ENCODE assay signal across 23 cellular contexts in genomic region chr10:26797340-26797739, GRCh38.
"Had no signal": no experiment of that assay in that cellular context is flagged by ENCODE, and none has a peak within 500 bp of the region (broad histone marks: within the 10 kb centered on the region; RNA-seq: fewer than 3 reads in every experiment).

No MANE protein-coding gene starts in this region.

- H3K4me3 ChIP-seq: esophagus muscularis mucosa, gastroesophageal sphincter, heart left ventricle, ovary, psoas muscle, tibial artery had no signal

- DNase-seq: activated CD4-positive, alpha-beta T cell treated with anti-CD3 and anti-CD28 coated beads, Interleukin-2, amount 50 U/mL, for 48 hours; activated naive CD8-positive, alpha-beta T cell treated with anti-CD3 and anti-CD28 coated beads, Interleukin-2, amount 50 U/mL, for 24 hours; activated T-cell treated with anti-CD3 and anti-CD28 coated beads for 4 hours; anterior cingulate cortex; cerebellar nuclear complex; cortex of kidney; effector CD4-positive, alpha-beta T cell; heart left ventricle; kidney; mammary epithelial cell; ovary; psoas muscle; right cardiac atrium; stimulated activated CD4-positive, alpha-beta T cell treated with anti-CD3 and anti-CD28 coated beads, Interleukin-2, amount 100 ng/mL, for 24 hours; stimulated activated naive CD8-positive, alpha-beta T cell treated with anti-CD3 and anti-CD28 coated beads, Interleukin-15, Interleukin-2, amounts not matched to agents 100 U/mL and 50 U/mL, for 24 hours; substantia nigra; T-helper 1 cell; T-helper 9 cell; tibial artery had no signal

- H3K36me3 ChIP-seq: esophagus muscularis mucosa, gastroesophageal sphincter, heart left ventricle, ovary, tibial artery had no signal

- H3K27ac Mint-ChIP-seq: activated naive CD8-positive, alpha-beta T cell treated with anti-CD3 and anti-CD28 coated beads, Interleukin-2, amount 50 U/mL, for 24 hours had no signal

- H3K27ac ChIP-seq: esophagus muscularis mucosa, gastroesophageal sphincter, heart left ventricle, ovary, psoas muscle, tibial artery, VCaP had no signal

- FAIRE-seq: kidney had no signal

- H3K9me3 ChIP-seq: ovary, psoas muscle had no signal

- ATAC-seq: activated naive CD8-positive, alpha-beta T cell treated with anti-CD3 and anti-CD28 coated beads, Interleukin-2, amount 50 U/mL, for 24 hours; gastroesophageal sphincter; heart left ventricle; left lobe of liver; psoas muscle; right cardiac atrium; stimulated activated naive CD8-positive, alpha-beta T cell treated with anti-CD3 and anti-CD28 coated beads, Interleukin-15, Interleukin-2, amounts not matched to agents 100 U/mL and 50 U/mL, for 24 hours had no signal

- H3K27me3 Mint-ChIP-seq: activated naive CD8-positive, alpha-beta T cell treated with anti-CD3 and anti-CD28 coated beads, Interleukin-2, amount 50 U/mL, for 24 hours had no signal

- H3K27me3 ChIP-seq: esophagus muscularis mucosa, gastroesophageal sphincter, heart left ventricle, ovary, tibial artery had no signal

- H3K4me3 Mint-ChIP-seq: activated naive CD8-positive, alpha-beta T cell treated with anti-CD3 and anti-CD28 coated beads, Interleukin-2, amount 50 U/mL, for 24 hours had no signal
